ENCODE assay signal across 8 cellular contexts in the genomic region with DNA sequence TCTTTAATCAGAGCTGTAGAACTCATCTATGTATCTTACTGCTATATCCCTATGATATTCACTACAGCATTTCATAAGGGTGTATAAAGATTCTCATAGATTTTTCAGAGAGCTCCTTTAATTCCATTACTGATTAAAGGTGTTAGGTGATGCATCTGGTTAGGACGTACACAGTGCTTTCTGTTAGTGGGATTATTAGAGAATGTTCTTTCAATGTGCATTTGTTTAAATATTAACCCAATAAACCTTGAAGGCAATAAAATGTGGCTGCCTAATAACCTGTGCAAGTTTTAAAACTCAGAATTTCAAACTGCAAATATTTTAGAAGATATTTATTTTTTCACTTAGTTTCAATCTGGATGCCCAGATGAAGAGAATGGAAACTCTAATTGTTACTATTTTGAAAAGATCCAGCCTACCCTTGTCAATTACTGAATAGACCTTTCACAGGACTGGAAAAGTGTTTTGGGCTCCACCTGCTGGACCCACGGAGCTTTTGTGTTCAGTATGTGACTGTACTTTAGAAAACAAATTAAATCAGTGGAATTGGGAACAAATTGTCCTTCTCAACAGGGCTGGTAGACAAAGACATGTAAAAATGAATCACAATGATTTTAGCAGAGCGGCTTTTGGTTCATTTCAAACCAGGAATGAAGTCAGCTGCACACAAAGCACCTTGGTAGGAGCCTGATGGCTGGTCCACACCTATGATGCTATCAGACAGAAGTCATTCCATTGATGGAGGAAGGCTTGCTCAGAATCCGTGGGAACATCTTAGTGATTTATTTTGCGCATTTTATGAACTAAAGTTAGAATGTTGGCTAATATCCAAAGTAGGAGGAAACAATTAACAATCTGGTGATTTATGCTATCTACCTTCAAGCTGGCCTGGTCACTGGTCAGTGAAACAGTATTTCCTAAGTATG.
DNase-seq lines count a peak whose midpoint lies in the region; ATAC-seq and TF ChIP-seq lines count a peak whose summit lies in the region.

No MANE protein-coding gene starts in this region.

- H3K9me3 Mint-ChIP-seq in activated T-cell treated with anti-CD3 and anti-CD28 coated beads, Interleukin-2, amount 50 U/mL, for 72 hours, result no peaks in the 10 kb centered on the region

- no peaks in the 10 kb centered on the region for H3K9me3 ChIP-seq in BE2C

- H3K36me3 Mint-ChIP-seq in activated T-cell treated with anti-CD3 and anti-CD28 coated beads, Interleukin-2, amount 50 U/mL, for 72 hours (ENCODE audit: insufficient read depth in 2 of 2), result peaks cover 4 to 10% of the 10 kb centered on the region in 2 donors

- DNase-seq in BE2C, result peak; percentile 72
- peak; percentile 70 for DNase-seq in NCI-H748 (lab: John Stamatoyannopoulos, UW; ENCODE audit: unreplicated experiment)
- DNase-seq in activated T-cell treated with anti-CD3 and anti-CD28 coated beads, Interleukin-2, amount 50 U/mL, for 72 hours, result peak; percentile 29 to 41
- peak; percentile 62 for DNase-seq in fibroblast of villous mesenchyme (ENCODE audit: low read depth)
- DNase-seq in occipital lobe (lab: John Stamatoyannopoulos, UW), result peak; percentile 38
- no peak for DNase-seq in OCI-M2 (lab: John Stamatoyannopoulos, UW; ENCODE audit: unreplicated experiment)

- no peak overlapping the region for H3K4me3 Mint-ChIP-seq in activated T-cell treated with anti-CD3 and anti-CD28 coated beads, Interleukin-2, amount 50 U/mL, for 72 hours

- no peak overlapping the region for H3K4me3 ChIP-seq in BE2C (ENCODE audit: low read depth, low read length)
- H3K4me3 ChIP-seq in fibroblast of villous mesenchyme (ENCODE audit: low read depth, low read length), result no peak overlapping the region

- no peaks in the 10 kb centered on the region for H3K27me3 Mint-ChIP-seq in activated T-cell treated with anti-CD3 and anti-CD28 coated beads, Interleukin-2, amount 50 U/mL, for 72 hours (ENCODE audit: low read depth)

- H3K4me1 Mint-ChIP-seq in activated T-cell treated with anti-CD3 and anti-CD28 coated beads, Interleukin-2, amount 50 U/mL, for 72 hours (ENCODE audit: low read depth), result peaks cover 4% of the 10 kb centered on the region

- peak; percentile 88 for TF ChIP-seq CTCF in BE2C (IDR thresholded peaks at IDR 0.05; ENCODE audit: low read depth, low read length)
- peak; percentile 77 for TF ChIP-seq CTCF in fibroblast of villous mesenchyme (IDR thresholded peaks at IDR 0.05; ENCODE audit: insufficient read depth, low read depth, low read length)

- no peak overlapping the region for H3K27ac Mint-ChIP-seq in activated T-cell treated with anti-CD3 and anti-CD28 coated beads, Interleukin-2, amount 50 U/mL, for 72 hours

- ATAC-seq in GM18861 (IDR thresholded peaks at IDR 0.05; ENCODE audit: unreplicated experiment) (peak; percentile 55), HG03159 (IDR thresholded peaks at IDR 0.05; ENCODE audit: unreplicated experiment) (peak; percentile 60)
- peak; percentile 43 to 64 for ATAC-seq in activated T-cell treated with anti-CD3 and anti-CD28 coated beads, Interleukin-2, amount 50 U/mL, for 72 hours (replicated peaks in 1 of 2)

- H3K36me3 ChIP-seq in BE2C, result peaks cover 15% of the 10 kb centered on the region

- no peaks in the 10 kb centered on the region for H3K27me3 ChIP-seq in BE2C

- H3K4me1 ChIP-seq in BE2C, result peaks cover 11% of the 10 kb centered on the region
